In genomic region chr19:17337675-17338439, GRCh38 we compare ENCODE assay signal across 6 cellular contexts. TPM values are rescaled to one million over a fixed set of nuclear protein-coding genes. Genes with fewer than 3 reads are reported as not detected.
DNase-seq lines count a peak whose midpoint lies in the region; TF ChIP-seq lines count a peak whose summit lies in the region.

No MANE protein-coding gene starts in this region.

- H3K27me3 Mint-ChIP-seq in T-helper 1 cell treated with Interleukin-12 subunit alpha and Interleukin-12 subunit beta and Interleukin-4 antibody, amounts not matched to agents 30 μg/mL and 1 μg/mL, for 36 hours (ENCODE audit: low read depth): no peaks in the 10 kb centered on the region

- H3K4me1 ChIP-seq in GM23248 (ENCODE audit: insufficient read depth) (peaks cover 7% of the 10 kb centered on the region; the same call in 1 of the 2 replicates), left ventricle myocardium inferior (peaks cover 47% of the 10 kb centered on the region), suprapubic skin (peaks cover 50% of the 10 kb centered on the region)

- WGBS in GM23248 (ENCODE audit: low coverage in 1 of 2, low lambda C conversion rate in 2 of 2, missing lambda C conversion rate in 2 of 2), 2 experiments: 13 to 16% methylated on average over 46 to 51 of the region's 52 CpGs
- 0% methylated on average over 5 of the region's 52 CpGs for WGBS in suprapubic skin

- no peak for TF ChIP-seq CTCF in left ventricle myocardium inferior (IDR thresholded peaks at IDR 0.05; ENCODE audit: borderline replicate concordance)
- TF ChIP-seq CTCF in suprapubic skin (IDR thresholded peaks at IDR 0.05): no peak

- H3K36me3 ChIP-seq in GM23248 (ENCODE audit: low read depth) (no peaks in the 10 kb centered on the region), left ventricle myocardium inferior (peaks cover 7% of the 10 kb centered on the region), suprapubic skin (peaks cover 12% of the 10 kb centered on the region)

- H3K9me2 ChIP-seq in GM23248 (ENCODE audit: insufficient read depth): no peaks in the 10 kb centered on the region

- in situ Hi-C loops in GM23248 (cut with MboI): no loop called here

- H3K27me3 ChIP-seq in GM23248 (replicated peaks; ENCODE audit: insufficient read depth) (no peaks in the 10 kb centered on the region), left ventricle myocardium inferior (ENCODE audit: low read depth) (no peaks in the 10 kb centered on the region), suprapubic skin (no peaks in the 10 kb centered on the region)

- peak overlapping the region; percentile 91 for H3K4me2 ChIP-seq in GM23248 (ENCODE audit: unreplicated experiment)

- peak overlapping the region; percentile 82 for H3K9ac ChIP-seq in GM23248

- peak overlapping the region; percentile 15; the same call in 1 of the 2 replicates for H3K27ac ChIP-seq in GM23248
- peak overlapping the region; percentile 97 for H3K27ac ChIP-seq in left ventricle myocardium inferior (replicated peaks)
- peak overlapping the region; percentile 91 for H3K27ac ChIP-seq in suprapubic skin

- peak overlapping the region; percentile 96 for H2AFZ ChIP-seq in GM23248

- no peaks in the 10 kb centered on the region for H3K9me3 Mint-ChIP-seq in T-helper 1 cell treated with Interleukin-12 subunit alpha and Interleukin-12 subunit beta and Interleukin-4 antibody, amounts not matched to agents 30 μg/mL and 1 μg/mL, for 36 hours

- DNase-seq in GM23248: peak; percentile 70
- no peak for DNase-seq in left ventricle myocardium inferior
- peak in 1 of 2 donors; percentile 73 for DNase-seq in suprapubic skin (ENCODE audit: low spot score in 2 of 2)
- DNase-seq in NCI-H2107 treated with DMSO at 0.1 percent for 48 hours (lab: John Stamatoyannopoulos, UW; ENCODE audit: unreplicated experiment): no peak
- DNase-seq in GOT3 (lab: John Stamatoyannopoulos, UW): no peak

- peaks cover 11% of the 10 kb centered on the region; the same call in 1 of the 2 replicates for H3F3A ChIP-seq in GM23248 (ENCODE audit: insufficient read depth)

- peak overlapping the region; percentile 95 for H3K27ac Mint-ChIP-seq in T-helper 1 cell treated with Interleukin-12 subunit alpha and Interleukin-12 subunit beta and Interleukin-4 antibody, amounts not matched to agents 30 μg/mL and 1 μg/mL, for 36 hours

- intact Hi-C loops in left ventricle myocardium inferior (cut with micrococcal nuclease): no loop called here

- H4K20me1 ChIP-seq in GM23248 (ENCODE audit: insufficient read depth): no peaks in the 10 kb centered on the region

- peaks cover 3% of the 10 kb centered on the region for H3K36me3 Mint-ChIP-seq in T-helper 1 cell treated with Interleukin-12 subunit alpha and Interleukin-12 subunit beta and Interleukin-4 antibody, amounts not matched to agents 30 μg/mL and 1 μg/mL, for 36 hours (ENCODE audit: low read depth)

- H3K79me2 ChIP-seq in GM23248 (ENCODE audit: insufficient read depth): no peaks in the 10 kb centered on the region

- no peak for TF ChIP-seq POLR2A in suprapubic skin (IDR thresholded peaks at IDR 0.05)

- no peaks in the 10 kb centered on the region for H3K9me3 ChIP-seq in GM23248 (ENCODE audit: low read depth)
- H3K9me3 ChIP-seq in left ventricle myocardium inferior (replicated peaks): no peaks in the 10 kb centered on the region
- H3K9me3 ChIP-seq in suprapubic skin: no peaks in the 10 kb centered on the region

- H3K4me1 Mint-ChIP-seq in T-helper 1 cell treated with Interleukin-12 subunit alpha and Interleukin-12 subunit beta and Interleukin-4 antibody, amounts not matched to agents 30 μg/mL and 1 μg/mL, for 36 hours (ENCODE audit: low read depth): peaks cover 17% of the 10 kb centered on the region

- H3K4me3 ChIP-seq in GM23248 (peak overlapping the region; percentile 89), left ventricle myocardium inferior (peak overlapping the region; percentile 85), suprapubic skin (peak overlapping the region; percentile 65)

- peak overlapping the region; percentile 88 for H3K4me3 Mint-ChIP-seq in T-helper 1 cell treated with Interleukin-12 subunit alpha and Interleukin-12 subunit beta and Interleukin-4 antibody, amounts not matched to agents 30 μg/mL and 1 μg/mL, for 36 hours

- TF ChIP-seq EP300 in suprapubic skin (IDR thresholded peaks at IDR 0.05): no peak

RNA-seq across cellular contexts. Expression of gene GTPBP3, which starts 0.5 kb away (rescaled TPM):
- 11.4 and 14.8 TPM in 2 replicates for total RNA-seq in GM23248 (2014; rRNA removed; shearing (Covaris generic))
- polyA plus RNA-seq in GM23248 (2016; fragmentation: Nextera tagmentation; extraction: Ambion mirVana): 7.6 and 7.9 TPM in 2 replicates
- 10.8 TPM for total RNA-seq in left ventricle myocardium inferior
- total RNA-seq in suprapubic skin: 10 to 100 TPM; 18.7 to 29.0 (median 25.2) TPM

RNA-seq across cellular contexts. Expression of gene ANO8, which starts 3.2 kb away (rescaled TPM):
- total RNA-seq in GM23248 (2014; rRNA removed; shearing (Covaris generic)): 2.8 and 4.0 TPM in 2 replicates
- 0.52 and 0.61 TPM in 2 replicates for polyA plus RNA-seq in GM23248 (2016; fragmentation: Nextera tagmentation; extraction: Ambion mirVana)
- 6.8 TPM for total RNA-seq in left ventricle myocardium inferior
- 10 to 100 TPM; 29.9 to 47.1 (median 37.1) TPM for total RNA-seq in suprapubic skin

RNA-seq across cellular contexts. Expression of gene DDA1, which starts 28.5 kb away (rescaled TPM):
- 10.9 and 40.8 TPM in 2 replicates for total RNA-seq in GM23248 (2014; rRNA removed; shearing (Covaris generic))
- polyA plus RNA-seq in GM23248 (2016; fragmentation: Nextera tagmentation; extraction: Ambion mirVana): 87.8 and 96.9 TPM in 2 replicates
- total RNA-seq in left ventricle myocardium inferior (35.7 TPM), suprapubic skin (10 to 100 TPM; 17.9 to 35.2 (median 22.8) TPM)

RNA-seq across cellular contexts. Expression of gene MRPL34, which starts 32.2 kb away (rescaled TPM):
- 14.7 and 23.0 TPM in 2 replicates for total RNA-seq in GM23248 (2014; rRNA removed; shearing (Covaris generic))
- 74.5 and 78.8 TPM in 2 replicates for polyA plus RNA-seq in GM23248 (2016; fragmentation: Nextera tagmentation; extraction: Ambion mirVana)
- total RNA-seq in left ventricle myocardium inferior: 206 TPM
- 10 to 100 TPM; 42.7 to 89.5 (median 73.1) TPM for total RNA-seq in suprapubic skin

RNA-seq across cellular contexts. Expression of gene ABHD8, which starts 34.6 kb away (rescaled TPM):
- total RNA-seq in GM23248 (2014; rRNA removed; shearing (Covaris generic)): 10.9 and 19.1 TPM in 2 replicates
- 8.7 and 9.1 TPM in 2 replicates for polyA plus RNA-seq in GM23248 (2016; fragmentation: Nextera tagmentation; extraction: Ambion mirVana)
- 11.7 TPM for total RNA-seq in left ventricle myocardium inferior
- total RNA-seq in suprapubic skin: 10 to 100 TPM in 3 of 4 donors, 1 to 10 TPM in 1; 9.7 to 15.7 (median 13.6) TPM

Comparison
In these comparisons a context has a peak if more than half of its experiments do, and no peak if none do; other contexts are left out.
1. H3K27ac ChIP-seq: peak in every context shown above with its lines; median percentile 97 in left ventricle myocardium inferior; 91 in suprapubic skin; 15 in GM23248.